10 cellular contexts compared by ENCODE assay signal in the genomic region with DNA sequence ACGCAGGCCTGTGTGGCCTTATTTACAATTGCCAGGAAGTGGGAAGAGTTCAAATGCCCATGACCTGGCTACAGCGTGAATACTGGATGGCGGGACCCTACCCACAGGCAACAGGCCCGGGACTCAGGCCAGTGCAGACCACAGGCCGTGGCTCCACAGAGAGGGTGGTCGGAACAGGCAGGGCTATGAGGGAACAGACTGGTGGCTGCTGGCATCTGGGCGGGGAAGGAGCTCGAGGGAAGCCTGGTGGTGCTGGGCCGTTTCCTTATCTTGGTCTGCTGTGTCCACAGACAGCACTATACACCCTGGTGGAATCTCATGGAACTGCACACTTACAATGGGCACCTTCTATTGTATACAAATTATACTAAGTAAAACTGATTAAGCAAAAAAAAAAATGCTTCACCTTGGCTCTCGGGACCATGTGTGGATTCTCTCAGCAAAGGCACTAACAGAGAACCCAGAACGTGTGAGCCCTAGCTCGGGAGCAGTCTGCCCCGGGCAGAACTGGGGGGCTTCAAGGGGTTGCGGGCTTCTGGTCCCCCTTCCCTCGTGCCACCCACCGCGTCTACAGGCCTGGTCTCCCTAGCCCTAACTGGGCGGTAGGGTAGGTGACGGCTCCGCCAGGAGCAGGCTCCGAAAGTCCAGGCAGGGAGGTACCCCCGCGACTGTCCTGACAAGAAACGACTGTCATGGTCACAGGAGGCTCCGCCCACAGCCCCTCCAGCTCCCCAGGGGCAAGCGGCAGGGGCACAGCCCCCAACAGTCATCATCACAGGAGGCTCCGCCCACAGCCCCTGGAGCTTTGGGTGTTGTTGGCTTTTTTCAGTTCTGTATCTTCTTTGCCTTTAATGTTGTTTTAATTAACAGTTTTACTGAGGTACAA. TPM values are rescaled to one million over a fixed set of nuclear protein-coding genes. Genes with fewer than 3 reads are reported as not detected.
DNase-seq lines count a peak whose midpoint lies in the region; ATAC-seq and TF ChIP-seq lines count a peak whose summit lies in the region.
"Had no signal": no experiment of that assay in that cellular context is flagged by ENCODE, and none has a peak within 500 bp of the region (broad histone marks: within the 10 kb centered on the region; RNA-seq: fewer than 3 reads in every experiment).

No MANE protein-coding gene starts in this region.

- H3K4me1 Mint-ChIP-seq in activated naive CD8-positive, alpha-beta T cell treated with anti-CD3 and anti-CD28 coated beads, Interleukin-2, amount 50 U/mL, for 24 hours: no peaks in the 10 kb centered on the region

- no peak overlapping the region for H3K4me3 ChIP-seq in heart right ventricle

- H3K36me3 ChIP-seq in heart right ventricle: peaks cover 0 to 43% (median 0%) of the 10 kb centered on the region in 9 donors

- no peak overlapping the region for H3K27ac Mint-ChIP-seq in activated naive CD8-positive, alpha-beta T cell treated with anti-CD3 and anti-CD28 coated beads, Interleukin-2, amount 50 U/mL, for 24 hours
- H3K27ac Mint-ChIP-seq: IgD-negative memory B cell had no signal

- H3K4me3 Mint-ChIP-seq in activated naive CD8-positive, alpha-beta T cell treated with anti-CD3 and anti-CD28 coated beads, Interleukin-2, amount 50 U/mL, for 24 hours: no peak overlapping the region
- H3K4me3 Mint-ChIP-seq: IgD-negative memory B cell had no signal

- H3K9me3 Mint-ChIP-seq in activated naive CD8-positive, alpha-beta T cell treated with anti-CD3 and anti-CD28 coated beads, Interleukin-2, amount 50 U/mL, for 24 hours: no peaks in the 10 kb centered on the region
- H3K9me3 Mint-ChIP-seq: IgD-negative memory B cell had no signal

- 78 to 84% methylated on average over 27 of the region's 27 CpGs for WGBS in heart right ventricle, 2 donors

- peak; percentile 81 for DNase-seq in AG08395 (ENCODE audit: low spot score)
- DNase-seq in GM03348 (ENCODE audit: low spot score): peak; percentile 86
- DNase-seq in NCI-H2171 (lab: John Stamatoyannopoulos, UW): peak; percentile 21
- DNase-seq in activated naive CD8-positive, alpha-beta T cell treated with anti-CD3 and anti-CD28 coated beads, Interleukin-2, amount 50 U/mL, for 24 hours: peak; percentile 24
- peak in 1 of 2 donors; percentile 66 for DNase-seq in heart right ventricle
- peak; percentile 42 for DNase-seq in retina
- no peak for DNase-seq in mesenteric fat pad (ENCODE audit: low spot score)
- DNase-seq in HK-2 (ENCODE audit: unreplicated experiment): no peak

- no peak overlapping the region for H3K27ac ChIP-seq in heart right ventricle

- no peaks in the 10 kb centered on the region for H3K27me3 ChIP-seq in heart right ventricle

- peak; percentile 36 to 71 (median 66) for TF ChIP-seq CTCF in heart right ventricle (IDR thresholded peaks at IDR 0.05)

- no peaks in the 10 kb centered on the region for H3K27me3 Mint-ChIP-seq in activated naive CD8-positive, alpha-beta T cell treated with anti-CD3 and anti-CD28 coated beads, Interleukin-2, amount 50 U/mL, for 24 hours
- H3K27me3 Mint-ChIP-seq: IgD-negative memory B cell had no signal

- H3K4me1 ChIP-seq in heart right ventricle: peaks cover 0 to 33% (median 9%) of the 10 kb centered on the region in 9 donors

- ATAC-seq in activated naive CD8-positive, alpha-beta T cell treated with anti-CD3 and anti-CD28 coated beads, Interleukin-2, amount 50 U/mL, for 24 hours: peak; percentile 65
- peak in 7 of 8 donors; percentile 15 to 70 (median 63) for ATAC-seq in heart right ventricle

- no peaks in the 10 kb centered on the region for H3K9me3 ChIP-seq in heart right ventricle

- intact Hi-C loops in heart right ventricle (cut with DNase I): loop anchor here in 5 of 10 donors (1.0 to 10.0 kb wide), 4 partner anchors 58 to 186 kb away; no protein-coding TSS in a partner anchor

- no peaks in the 10 kb centered on the region for H3K36me3 Mint-ChIP-seq in activated naive CD8-positive, alpha-beta T cell treated with anti-CD3 and anti-CD28 coated beads, Interleukin-2, amount 50 U/mL, for 24 hours (ENCODE audit: low read depth)

RNA-seq across cellular contexts. Expression of a gene that starts 21.8 kb away (rescaled TPM):
- 10 to 100 TPM in 1 of 10 donors, 1 to 10 TPM in 9; 6.4 to 14.4 (median 7.6) TPM for total RNA-seq in heart right ventricle
- 10 to 100 TPM in 1 of 2 donors, 1 to 10 TPM in 1; 8.8 to 20.9 TPM for polyA plus RNA-seq in heart right ventricle
- total RNA-seq in mesenteric fat pad: 3.4 TPM

RNA-seq across cellular contexts. Expression of a gene that starts 34.9 kb away (rescaled TPM):
- 1 to 10 TPM; 3.5 to 8.5 (median 6.2) TPM for total RNA-seq in heart right ventricle
- 1 to 10 TPM; 1.5 to 6.5 TPM for polyA plus RNA-seq in heart right ventricle
- 7.9 TPM for total RNA-seq in mesenteric fat pad

RNA-seq across cellular contexts. Expression of a gene that starts 35.6 kb away (rescaled TPM):
- total RNA-seq in heart right ventricle: not detected
- polyA plus RNA-seq in heart right ventricle: not detected
- total RNA-seq in mesenteric fat pad: not detected
- total RNA-seq: skeletal muscle tissue had no signal
- polyA plus RNA-seq: IgD-negative memory B cell had no signal

RNA-seq across cellular contexts. Expression of a gene that starts 37.9 kb away (rescaled TPM):
- 10 to 100 TPM in 4 of 10 donors, 1 to 10 TPM in 6; 6.2 to 21.4 (median 9.2) TPM for total RNA-seq in heart right ventricle
- 10 to 100 TPM; 12.5 to 30.4 TPM for polyA plus RNA-seq in heart right ventricle
- 23.1 TPM for total RNA-seq in mesenteric fat pad

RNA-seq across cellular contexts. Expression of a gene that starts 38.2 kb away (rescaled TPM):
- total RNA-seq in heart right ventricle (10 to 100 TPM; 49.6 to 74.8 (median 58.9) TPM), mesenteric fat pad (46.2 TPM)
- 10 to 100 TPM; 41.5 to 68.0 TPM for polyA plus RNA-seq in heart right ventricle

Comparison
In these comparisons a context has a peak if more than half of its experiments do, and no peak if none do; other contexts are left out.
1. DNase-seq: peak in AG08395 (single experiment), GM03348 (single experiment), NCI-H2171 (single experiment), activated naive CD8-positive, alpha-beta T cell treated with anti-CD3 and anti-CD28 coated beads, Interleukin-2, amount 50 U/mL, for 24 hours (single experiment) and retina (single experiment); none in mesenteric fat pad (single experiment) and HK-2 (single experiment).